ENCODE assay signal across 21 cellular contexts in the genomic region with DNA sequence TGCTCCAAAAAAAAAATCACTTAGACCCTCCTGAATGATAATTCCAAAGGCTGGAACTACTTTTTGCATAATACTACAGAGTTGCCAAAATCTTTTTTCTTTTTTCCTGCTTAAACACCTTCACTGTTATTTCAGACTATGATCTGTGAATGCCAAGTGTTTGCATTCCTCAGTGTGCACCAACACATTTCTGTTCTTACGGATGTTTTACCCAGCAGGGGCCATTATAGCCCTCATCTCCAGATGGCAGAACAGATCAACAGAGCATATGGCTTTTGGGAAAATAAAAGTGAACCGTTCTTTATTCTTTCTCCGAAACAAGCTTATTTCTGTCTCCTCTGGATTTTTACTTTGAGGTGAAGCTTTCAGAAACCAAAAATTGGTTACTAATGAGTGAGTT.
DNase-seq lines count a peak whose midpoint lies in the region; ATAC-seq and TF ChIP-seq lines count a peak whose summit lies in the region.
"Had no signal": no experiment of that assay in that cellular context is flagged by ENCODE, and none has a peak within 500 bp of the region (broad histone marks: within the 10 kb centered on the region; RNA-seq: fewer than 3 reads in every experiment).

No MANE protein-coding gene starts in this region.

- H3K36me3 ChIP-seq in psoas muscle (ENCODE audit: insufficient read depth in 1 of 2, low read depth in 1 of 2): no peaks in the 10 kb centered on the region
- H3K36me3 ChIP-seq: BE2C, BLaER1 had no signal

- no peaks in the 10 kb centered on the region for H3K36me3 Mint-ChIP-seq in glutamatergic neuron (ENCODE audit: unreplicated experiment)
- H3K36me3 Mint-ChIP-seq: CD14-positive monocyte; CD4-positive, alpha-beta memory T cell; CD4-positive, CD25-positive, alpha-beta regulatory T cell; CD8-positive, alpha-beta memory T cell had no signal

- no peak overlapping the region for H3K27ac ChIP-seq in psoas muscle
- H3K27ac ChIP-seq: BLaER1 had no signal

- H3K9me3 ChIP-seq in psoas muscle: peaks cover 12% of the 10 kb centered on the region
- H3K9me3 ChIP-seq: BE2C, BLaER1 had no signal

- WGBS in psoas muscle, 3 donors: 40 to 56% (median 53%) methylated on average over 3 of the region's 3 CpGs

- ATAC-seq in psoas muscle (no peak), GM19324 (IDR thresholded peaks at IDR 0.05; ENCODE audit: low FRiP score, unreplicated experiment) (no peak)

- peak; percentile 94 for DNase-seq in G401 (ENCODE audit: low spot score)
- DNase-seq in cerebellar cortex (ENCODE audit: low spot score): peak; percentile 94
- no peak for DNase-seq in glutamatergic neuron
- DNase-seq in psoas muscle: no peak
- no peak for DNase-seq in retina
- DNase-seq: 8988T; ACHN; BE2C; CD4-positive, alpha-beta memory T cell; CD4-positive, CD25-positive, alpha-beta regulatory T cell; CD8-positive, alpha-beta memory T cell; COR-L47; DMS153; DMS53; DMS79; DND-41; EL; GF-D8 had no signal

- H3K4me3 Mint-ChIP-seq in glutamatergic neuron (ENCODE audit: unreplicated experiment): no peak overlapping the region
- H3K4me3 Mint-ChIP-seq: CD14-positive monocyte; CD4-positive, alpha-beta memory T cell; CD4-positive, CD25-positive, alpha-beta regulatory T cell; CD8-positive, alpha-beta memory T cell had no signal

- intact Hi-C loops in psoas muscle (cut with DNase I): no loop called here

- TF ChIP-seq CTCF in glutamatergic neuron (IDR thresholded peaks at IDR 0.05; ENCODE audit: partially characterized antibody, unreplicated experiment): no peak
- no peak for TF ChIP-seq CTCF in psoas muscle (IDR thresholded peaks at IDR 0.05)

- no peak overlapping the region for H3K4me3 ChIP-seq in psoas muscle
- H3K4me3 ChIP-seq: BLaER1 had no signal

- H3K4me1 Mint-ChIP-seq in glutamatergic neuron (ENCODE audit: low read depth, unreplicated experiment): peaks cover 26% of the 10 kb centered on the region
- H3K4me1 Mint-ChIP-seq: CD14-positive monocyte; CD4-positive, alpha-beta memory T cell; CD4-positive, CD25-positive, alpha-beta regulatory T cell; CD8-positive, alpha-beta memory T cell had no signal

- H3K27ac Mint-ChIP-seq in glutamatergic neuron (ENCODE audit: unreplicated experiment): peak overlapping the region; percentile 92
- H3K27ac Mint-ChIP-seq: CD14-positive monocyte; CD4-positive, alpha-beta memory T cell; CD4-positive, CD25-positive, alpha-beta regulatory T cell; CD8-positive, alpha-beta memory T cell had no signal

- peaks cover 8% of the 10 kb centered on the region for H3K9me3 Mint-ChIP-seq in glutamatergic neuron (ENCODE audit: unreplicated experiment)

- no peaks in the 10 kb centered on the region for H3K27me3 Mint-ChIP-seq in glutamatergic neuron (ENCODE audit: unreplicated experiment)
- H3K27me3 Mint-ChIP-seq: CD4-positive, alpha-beta memory T cell; CD4-positive, CD25-positive, alpha-beta regulatory T cell had no signal

- no peaks in the 10 kb centered on the region for H3K4me1 ChIP-seq in psoas muscle
- H3K4me1 ChIP-seq: BE2C, BLaER1 had no signal

- in situ Hi-C loops in G401 (cut with HindIII; ENCODE audit: low sequenced_read_pairs): no loop called here

- H3K27me3 ChIP-seq in psoas muscle (ENCODE audit: insufficient read depth in 3 of 3, low read length in 2 of 3): no peaks in the 10 kb centered on the region
- H3K27me3 ChIP-seq: BE2C, BLaER1 had no signal

Comparison
In these comparisons a context has a peak if more than half of its experiments do, and no peak if none do; other contexts are left out.
1. DNase-seq: peak in G401 (single experiment) and cerebellar cortex (single experiment); none in glutamatergic neuron (single experiment), psoas muscle (0 of 2) and retina (single experiment).